ENCODE assay signal across 35 cellular contexts in genomic region chr7:55150166-55150565, GRCh38.
"Had no signal": no experiment of that assay in that cellular context is flagged by ENCODE, and none has a peak within 500 bp of the region (broad histone marks: within the 10 kb centered on the region; RNA-seq: fewer than 3 reads in every experiment).

No MANE protein-coding gene starts in this region.

- H3K9me3 ChIP-seq: ascending aorta had no signal

- H3K4me3 Mint-ChIP-seq: activated B cell treated with CpG ODN at 0.5 μM for 24 hours; activated CD4-positive, alpha-beta memory T cell treated with anti-CD3 and anti-CD28 coated beads for 36 hours; activated CD4-positive, alpha-beta T cell treated with anti-CD3 and anti-CD28 coated beads, Interleukin-2, amount 10 ng/mL, durations not matched to agents 24 days and 14 days; activated CD8-positive, alpha-beta T cell treated with anti-CD3 and anti-CD28 coated beads for 36 hours; activated naive CD4-positive, alpha-beta T cell treated with anti-CD3 and anti-CD28 coated beads, Interleukin-2, amount 10 ng/mL, durations not matched to agents 7 days and 5 days; activated naive CD4-positive, alpha-beta T cell treated with anti-CD3 and anti-CD28 coated beads, Interleukin-2, amount 50 U/mL, for 24 hours; activated naive CD8-positive, alpha-beta T cell; activated naive CD8-positive, alpha-beta T cell treated with anti-CD3 and anti-CD28 coated beads, Interleukin-2, amount 10 ng/mL, durations not matched to agents 7 days and 5 days; activated naive CD8-positive, alpha-beta T cell treated with anti-CD3 and anti-CD28 coated beads, Interleukin-2, amount 50 U/mL, for 24 hours; activated T-cell treated with anti-CD3 and anti-CD28 coated beads, Interleukin-2, amount 50 U/mL, for 4 hours; brain; central memory CD8-positive, alpha-beta T cell; T-helper 1 cell treated with Interleukin-12 subunit alpha and Interleukin-12 subunit beta and Interleukin-4 antibody, amounts not matched to agents 30 μg/mL and 1 μg/mL, for 36 hours; T-helper 2 cell treated with Interferon-gamma antibody and Interleukin-4, amounts not matched to agents 5 μg/mL and 100 μg/mL, for 36 hours had no signal

- H3K27me3 Mint-ChIP-seq: activated CD4-positive, alpha-beta T cell treated with anti-CD3 and anti-CD28 coated beads, Interleukin-2, amount 10 ng/mL, durations not matched to agents 24 days and 14 days; activated naive CD4-positive, alpha-beta T cell treated with anti-CD3 and anti-CD28 coated beads, Interleukin-2, amount 10 ng/mL, durations not matched to agents 7 days and 5 days; activated naive CD8-positive, alpha-beta T cell treated with anti-CD3 and anti-CD28 coated beads, Interleukin-2, amount 10 ng/mL, durations not matched to agents 7 days and 5 days; brain had no signal

- DNase-seq: activated B cell treated with CpG ODN at 0.5 μM for 24 hours; activated CD4-positive, alpha-beta memory T cell treated with anti-CD3 and anti-CD28 coated beads for 36 hours; activated CD4-positive, alpha-beta T cell treated with anti-CD3 and anti-CD28 coated beads for 4 hours; activated CD4-positive, alpha-beta T cell treated with anti-CD3 and anti-CD28 coated beads, Interleukin-2, amount 10 ng/mL, durations not matched to agents 24 days and 14 days; activated CD4-positive, alpha-beta T cell treated with anti-CD3 and anti-CD28 coated beads, Interleukin-2, amount 50 U/mL, for 1 hour; activated CD4-positive, alpha-beta T cell treated with anti-CD3 and anti-CD28 coated beads, Interleukin-2, amount 50 U/mL, for 4 hours; activated CD4-positive, CD25-positive, alpha-beta regulatory T cell treated with anti-CD3 and anti-CD28 coated beads, Interleukin-2, amount 50 U/mL, for 72 hours; activated CD8-positive, alpha-beta memory T cell treated with anti-CD3 and anti-CD28 coated beads, Interleukin-2, amount 50 U/mL, for 4 hours; activated CD8-positive, alpha-beta T cell treated with anti-CD3 and anti-CD28 coated beads for 36 hours; activated effector memory CD4-positive, alpha-beta T cell treated with Interleukin-2 at 50 U/mL for 16 hours; activated gamma-delta T cell; activated naive CD4-positive, alpha-beta T cell treated with anti-CD3 and anti-CD28 coated beads, Interleukin-2, amount 10 ng/mL, durations not matched to agents 7 days and 5 days; activated naive CD4-positive, alpha-beta T cell treated with Interleukin-2 at 50 U/mL for 16 hours; activated naive CD8-positive, alpha-beta T cell treated with anti-CD3 and anti-CD28 coated beads, Interleukin-2, amount 10 ng/mL, durations not matched to agents 7 days and 5 days; activated naive CD8-positive, alpha-beta T cell treated with anti-CD3 and anti-CD28 coated beads, Interleukin-2, amount 50 U/mL, for 24 hours; activated T-cell treated with anti-CD3 and anti-CD28 coated beads for 4 hours; activated T-cell treated with anti-CD3 and anti-CD28 coated beads, Interleukin-2, amount 50 U/mL, for 1 hour; activated T-cell treated with anti-CD3 and anti-CD28 coated beads, Interleukin-2, amount 50 U/mL, for 4 hours; amygdala; anterior cingulate cortex; caudate nucleus; cerebellar nuclear complex; T-helper 1 cell; T-helper 2 cell; T-helper 9 cell had no signal

- H3K4me1 ChIP-seq: ascending aorta had no signal

- H3K4me1 Mint-ChIP-seq: activated B cell treated with CpG ODN at 0.5 μM for 24 hours; activated CD4-positive, alpha-beta T cell treated with anti-CD3 and anti-CD28 coated beads, Interleukin-2, amount 10 ng/mL, durations not matched to agents 24 days and 14 days; activated naive CD4-positive, alpha-beta T cell treated with anti-CD3 and anti-CD28 coated beads, Interleukin-2, amount 10 ng/mL, durations not matched to agents 7 days and 5 days; activated naive CD4-positive, alpha-beta T cell treated with anti-CD3 and anti-CD28 coated beads, Interleukin-2, amount 50 U/mL, for 24 hours; activated naive CD8-positive, alpha-beta T cell treated with anti-CD3 and anti-CD28 coated beads, Interleukin-2, amount 10 ng/mL, durations not matched to agents 7 days and 5 days; activated naive CD8-positive, alpha-beta T cell treated with anti-CD3 and anti-CD28 coated beads, Interleukin-2, amount 50 U/mL, for 24 hours; brain; central memory CD8-positive, alpha-beta T cell had no signal

- H3K27me3 ChIP-seq: ascending aorta, cardiac muscle cell had no signal

- H3K36me3 ChIP-seq: cardiac muscle cell had no signal

- H3K4me3 ChIP-seq: ascending aorta, cardiac muscle cell had no signal

- H3K27ac Mint-ChIP-seq: activated B cell treated with CpG ODN at 0.5 μM for 24 hours; activated CD4-positive, alpha-beta memory T cell treated with anti-CD3 and anti-CD28 coated beads for 36 hours; activated CD4-positive, alpha-beta T cell treated with anti-CD3 and anti-CD28 coated beads, Interleukin-2, amount 10 ng/mL, durations not matched to agents 24 days and 14 days; activated CD8-positive, alpha-beta T cell treated with anti-CD3 and anti-CD28 coated beads for 36 hours; activated naive CD4-positive, alpha-beta T cell treated with anti-CD3 and anti-CD28 coated beads, Interleukin-2, amount 10 ng/mL, durations not matched to agents 7 days and 5 days; activated naive CD4-positive, alpha-beta T cell treated with anti-CD3 and anti-CD28 coated beads, Interleukin-2, amount 50 U/mL, for 24 hours; activated naive CD8-positive, alpha-beta T cell; activated naive CD8-positive, alpha-beta T cell treated with anti-CD3 and anti-CD28 coated beads, Interleukin-2, amount 10 ng/mL, durations not matched to agents 7 days and 5 days; activated naive CD8-positive, alpha-beta T cell treated with anti-CD3 and anti-CD28 coated beads, Interleukin-2, amount 50 U/mL, for 24 hours; activated T-helper 2 cell treated with anti-CD3 and anti-CD28 coated beads, Interferon-gamma antibody, Interleukin-2, Interleukin-4, amounts not matched to agents 10 μg/mL and 5 μg/mL and 100 μg/mL, durations not matched to agents 14 hours and 24 hours and 36 hours; T-helper 1 cell treated with Interleukin-12 subunit alpha and Interleukin-12 subunit beta and Interleukin-4 antibody, amounts not matched to agents 30 μg/mL and 1 μg/mL, for 36 hours; T-helper 2 cell treated with Interferon-gamma antibody and Interleukin-4, amounts not matched to agents 5 μg/mL and 100 μg/mL, for 36 hours had no signal

- H3K36me3 Mint-ChIP-seq: activated CD4-positive, alpha-beta memory T cell treated with anti-CD3 and anti-CD28 coated beads for 36 hours; activated naive CD4-positive, alpha-beta T cell treated with anti-CD3 and anti-CD28 coated beads, Interleukin-2, amount 10 ng/mL, durations not matched to agents 7 days and 5 days; activated naive CD4-positive, alpha-beta T cell treated with anti-CD3 and anti-CD28 coated beads, Interleukin-2, amount 50 U/mL, for 24 hours; activated naive CD8-positive, alpha-beta T cell; activated naive CD8-positive, alpha-beta T cell treated with anti-CD3 and anti-CD28 coated beads, Interleukin-2, amount 10 ng/mL, durations not matched to agents 7 days and 5 days had no signal

- H3K9me3 Mint-ChIP-seq: activated CD4-positive, alpha-beta memory T cell treated with anti-CD3 and anti-CD28 coated beads for 36 hours; activated CD4-positive, alpha-beta T cell treated with anti-CD3 and anti-CD28 coated beads, Interleukin-2, amount 10 ng/mL, durations not matched to agents 24 days and 14 days; activated CD8-positive, alpha-beta T cell treated with anti-CD3 and anti-CD28 coated beads for 36 hours; activated naive CD4-positive, alpha-beta T cell treated with anti-CD3 and anti-CD28 coated beads, Interleukin-2, amount 10 ng/mL, durations not matched to agents 7 days and 5 days; activated naive CD4-positive, alpha-beta T cell treated with anti-CD3 and anti-CD28 coated beads, Interleukin-2, amount 50 U/mL, for 24 hours; activated naive CD8-positive, alpha-beta T cell treated with anti-CD3 and anti-CD28 coated beads, Interleukin-2, amount 50 U/mL, for 24 hours; activated T-helper 2 cell treated with anti-CD3 and anti-CD28 coated beads, Interferon-gamma antibody, Interleukin-2, Interleukin-4, amounts not matched to agents 10 μg/mL and 5 μg/mL and 100 μg/mL, durations not matched to agents 14 hours and 24 hours and 36 hours; T-helper 1 cell treated with Interleukin-12 subunit alpha and Interleukin-12 subunit beta and Interleukin-4 antibody, amounts not matched to agents 30 μg/mL and 1 μg/mL, for 36 hours; T-helper 2 cell treated with Interferon-gamma antibody and Interleukin-4, amounts not matched to agents 5 μg/mL and 100 μg/mL, for 36 hours had no signal

- ATAC-seq: activated CD8-positive, alpha-beta T cell treated with anti-CD3 and anti-CD28 coated beads for 36 hours; activated naive CD8-positive, alpha-beta T cell treated with anti-CD3 and anti-CD28 coated beads, Interleukin-2, amount 50 U/mL, for 24 hours; activated T-cell treated with anti-CD3 and anti-CD28 coated beads, Interleukin-2, amount 50 U/mL, for 4 hours had no signal

- H3K27ac ChIP-seq: ascending aorta, cardiac muscle cell, VCaP had no signal
